ENCODE assay signal across 25 cellular contexts in genomic region chr20:17108896-17109295, GRCh38.
"Had no signal": no experiment of that assay in that cellular context is flagged by ENCODE, and none has a peak within 500 bp of the region (broad histone marks: within the 10 kb centered on the region; RNA-seq: fewer than 3 reads in every experiment).

No MANE protein-coding gene starts in this region.

- H3K4me1 ChIP-seq: adrenal gland, SJSA1 had no signal

- H3K4me3 ChIP-seq: adrenal gland, SJSA1 had no signal

- H3K4me2 ChIP-seq: KMS-11 had no signal

- H3K27me3 ChIP-seq: adrenal gland, SJSA1 had no signal

- H3K36me3 ChIP-seq: adrenal gland, SJSA1 had no signal

- H3K27ac ChIP-seq: adrenal gland, KMS-11, RWPE1, SJSA1 had no signal

- H3K9me3 ChIP-seq: adrenal gland, SJSA1 had no signal

- DNase-seq: activated CD4-positive, alpha-beta T cell treated with anti-CD3 and anti-CD28 coated beads for 48 hours; activated CD4-positive, alpha-beta T cell treated with anti-CD3 and anti-CD28 coated beads, Interleukin-2, amount 50 U/mL, for 4 hours; activated CD4-positive, CD25-positive, alpha-beta regulatory T cell treated with anti-CD3 and anti-CD28 coated beads, Interleukin-2, amount 50 U/mL, for 72 hours; activated CD8-positive, alpha-beta memory T cell treated with anti-CD3 and anti-CD28 coated beads, Interleukin-2, amount 50 U/mL, for 48 hours; activated CD8-positive, alpha-beta T cell treated with anti-CD3 and anti-CD28 coated beads, Interleukin-2, amount 10 ng/mL, durations not matched to agents 7 days and 5 days; activated naive CD4-positive, alpha-beta T cell treated with anti-CD3 and anti-CD28 coated beads, Interleukin-2, amount 50 U/mL, for 16 hours; activated naive CD8-positive, alpha-beta T cell treated with anti-CD3 and anti-CD28 coated beads, Interleukin-2, amount 10 ng/mL, durations not matched to agents 7 days and 5 days; activated T-cell treated with anti-CD3 and anti-CD28 coated beads, Interleukin-2, amount 50 U/mL, for 1 hour; adrenal gland; anterior cingulate cortex; caudate nucleus; NCI-H1105; NCI-H1436; NCI-H1694 treated with DMSO at 0.1 percent for 48 hours; NCI-H2081 treated with DMSO at 0.1 percent for 48 hours; NK-92 treated with Interleukin-12 subunit alpha and Interleukin-12 subunit beta, amount 100 ng/mL, for 24 hours; OCI-M1; Right ventricle myocardium superior; T-helper 17 cell; T-helper 9 cell had no signal

- ATAC-seq: activated CD8-positive, alpha-beta T cell treated with anti-CD3 and anti-CD28 coated beads, Interleukin-2, amount 10 ng/mL, durations not matched to agents 7 days and 5 days; Panc1; T-helper 17 cell; WTC11 had no signal

- H3K9ac ChIP-seq: KMS-11 had no signal
